12 cellular contexts compared by ENCODE assay signal in the genomic region with DNA sequence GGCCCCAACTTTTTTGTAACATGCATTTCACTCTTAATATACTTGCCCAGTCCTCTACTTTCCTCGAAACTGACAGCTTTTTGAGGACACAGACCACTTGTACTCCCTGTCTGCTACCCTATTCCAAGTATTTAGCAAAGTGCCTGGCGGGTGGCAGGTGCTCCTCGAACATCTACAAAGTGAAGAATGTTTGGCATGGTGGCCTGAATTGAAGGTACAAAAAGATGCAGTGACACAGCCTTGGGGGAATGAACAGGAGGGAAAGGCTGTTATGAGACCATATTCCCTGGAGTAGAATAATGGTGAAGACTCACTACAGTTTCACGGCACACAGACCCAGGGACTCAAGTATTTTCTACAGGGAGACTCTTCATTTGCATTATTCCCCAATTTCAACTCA.
"Had no signal": no experiment of that assay in that cellular context is flagged by ENCODE, and none has a peak within 500 bp of the region (broad histone marks: within the 10 kb centered on the region; RNA-seq: fewer than 3 reads in every experiment).

No MANE protein-coding gene starts in this region.

- H3K27me3 Mint-ChIP-seq: activated CD8-positive, alpha-beta memory T cell treated with anti-CD3 and anti-CD28 coated beads, Interleukin-2, amount 10 ng/mL, durations not matched to agents 7 days and 5 days had no signal

- DNase-seq: activated CD4-positive, alpha-beta T cell treated with anti-CD3 and anti-CD28 coated beads for 1 hour; activated CD4-positive, alpha-beta T cell treated with anti-CD3 and anti-CD28 coated beads, Interleukin-2, amount 50 U/mL, for 4 hours; activated CD8-positive, alpha-beta memory T cell treated with anti-CD3 and anti-CD28 coated beads, Interleukin-2, amount 10 ng/mL, durations not matched to agents 7 days and 5 days; activated naive CD4-positive, alpha-beta T cell treated with anti-CD3 and anti-CD28 coated beads, Interleukin-2, amount 50 U/mL, for 16 hours; activated T-cell treated with anti-CD3 and anti-CD28 coated beads, Interleukin-2, amount 50 U/mL, for 1 hour; effector CD8-positive, alpha-beta T cell; stimulated activated CD4-positive, alpha-beta T cell treated with anti-CD3 and anti-CD28 coated beads, Interleukin-4, amount 100 ng/mL, for 24 hours; stimulated activated naive CD4-positive, alpha-beta T cell treated with Interleukin-2 at 50 U/mL for 16 hours; upper lobe of left lung had no signal

- FAIRE-seq: colon had no signal

- H3K4me3 Mint-ChIP-seq: activated CD8-positive, alpha-beta memory T cell treated with anti-CD3 and anti-CD28 coated beads, Interleukin-2, amount 10 ng/mL, durations not matched to agents 7 days and 5 days had no signal

- H3K36me3 Mint-ChIP-seq: activated CD8-positive, alpha-beta memory T cell treated with anti-CD3 and anti-CD28 coated beads, Interleukin-2, amount 10 ng/mL, durations not matched to agents 7 days and 5 days had no signal

- H3K27ac ChIP-seq: SK-N-MC, skin epidermis, upper lobe of left lung had no signal

- H3K4me1 Mint-ChIP-seq: activated CD8-positive, alpha-beta memory T cell treated with anti-CD3 and anti-CD28 coated beads, Interleukin-2, amount 10 ng/mL, durations not matched to agents 7 days and 5 days had no signal

- H3K4me3 ChIP-seq: skin epidermis, upper lobe of left lung had no signal

- H3K27me3 ChIP-seq: upper lobe of left lung had no signal

- H3K9me3 ChIP-seq: upper lobe of left lung had no signal

- H3K4me1 ChIP-seq: upper lobe of left lung had no signal

- H3K36me3 ChIP-seq: upper lobe of left lung had no signal

- ATAC-seq: activated CD8-positive, alpha-beta memory T cell treated with anti-CD3 and anti-CD28 coated beads, Interleukin-2, amount 10 ng/mL, durations not matched to agents 7 days and 5 days had no signal

- H3K27ac Mint-ChIP-seq: activated CD8-positive, alpha-beta memory T cell treated with anti-CD3 and anti-CD28 coated beads, Interleukin-2, amount 10 ng/mL, durations not matched to agents 7 days and 5 days had no signal
